8 cellular contexts compared by ENCODE assay signal in genomic region chr2:8543412-8544167, GRCh38.
DNase-seq lines count a peak whose midpoint lies in the region; ATAC-seq, FAIRE-seq and TF ChIP-seq lines count a peak whose summit lies in the region.

No MANE protein-coding gene starts in this region.

- TF ChIP-seq CTCF in foreskin keratinocyte (conservative IDR thresholded peaks at IDR 0.05) = no peak
- no peak for TF ChIP-seq CTCF in progenitor cell of endocrine pancreas (IDR thresholded peaks at IDR 0.05; ENCODE audit: unreplicated experiment)
- no peak for TF ChIP-seq CTCF in A673 (conservative IDR thresholded peaks at IDR 0.05; ENCODE audit: low read depth, low read length)

- H3K4me1 ChIP-seq in foreskin keratinocyte (no peaks in the 10 kb centered on the region), small intestine (ENCODE audit: control insufficient read depth in 2 of 2, insufficient read depth in 1 of 2, low read depth in 1 of 2, low read length in 1 of 2) (peaks cover 4 to 12% of the 10 kb centered on the region in 2 donors), A673 (ENCODE audit: insufficient read depth, low read length, poor library complexity, severe bottlenecking) (no peaks in the 10 kb centered on the region)

- H3K9me3 Mint-ChIP-seq in activated CD8-positive, alpha-beta memory T cell treated with anti-CD3 and anti-CD28 coated beads, Interleukin-2, amount 10 ng/mL, durations not matched to agents 7 days and 5 days (ENCODE audit: low read depth) = no peaks in the 10 kb centered on the region
- no peaks in the 10 kb centered on the region for H3K9me3 Mint-ChIP-seq in progenitor cell of endocrine pancreas (ENCODE audit: low read depth)

- peak overlapping the region; percentile 100 for H3K27ac Mint-ChIP-seq in activated CD8-positive, alpha-beta memory T cell treated with anti-CD3 and anti-CD28 coated beads, Interleukin-2, amount 10 ng/mL, durations not matched to agents 7 days and 5 days
- H3K27ac Mint-ChIP-seq in progenitor cell of endocrine pancreas = no peak overlapping the region

- CTCF ChIA-PET in activated CD8-positive, alpha-beta memory T cell treated with anti-CD3 and anti-CD28 coated beads, Interleukin-2, amount 10 ng/mL, durations not matched to agents 7 days and 5 days (lab: Charles Lee) = interaction anchor here (0.9 to 10.1 kb wide), 21 partner anchors 19 to 819 kb away, joined by 3 to 117 read pairs (median 6); partner anchors contain the start of gene ID2
- CTCF ChIA-PET in A673 (lab: Charles Lee) = no interaction called here

- FAIRE-seq in small intestine (lab: Jason Lieb, UNC) = no peak

- H3K4me3 ChIP-seq in small intestine (ENCODE audit: low read depth in 1 of 2, low read length in 2 of 2) (no peak overlapping the region), A673 (ENCODE audit: low read depth, low read length, poor library complexity, severe bottlenecking) (no peak overlapping the region)

- ATAC-seq in GM18519 (IDR thresholded peaks at IDR 0.05; ENCODE audit: low FRiP score, unreplicated experiment) (peak; percentile 55), HG02623 (IDR thresholded peaks at IDR 0.05; ENCODE audit: unreplicated experiment) (peak; percentile 72), foreskin keratinocyte (peak; percentile 23)
- ATAC-seq in activated CD8-positive, alpha-beta memory T cell treated with anti-CD3 and anti-CD28 coated beads, Interleukin-2, amount 10 ng/mL, durations not matched to agents 7 days and 5 days = peak; percentile 64

- no peaks in the 10 kb centered on the region for H3K9me3 ChIP-seq in small intestine (ENCODE audit: control insufficient read depth, low read depth)
- H3K9me3 ChIP-seq in A673 (ENCODE audit: low read depth, low read length, poor library complexity, severe bottlenecking) = no peaks in the 10 kb centered on the region

- no peaks in the 10 kb centered on the region for H3K36me3 ChIP-seq in small intestine (ENCODE audit: control insufficient read depth in 2 of 2, insufficient read depth in 2 of 2, low read length in 2 of 2)
- H3K36me3 ChIP-seq in A673 (ENCODE audit: insufficient read depth, low read length, poor library complexity, severe bottlenecking) = no peaks in the 10 kb centered on the region

- no peaks in the 10 kb centered on the region for H3K27me3 Mint-ChIP-seq in activated CD8-positive, alpha-beta memory T cell treated with anti-CD3 and anti-CD28 coated beads, Interleukin-2, amount 10 ng/mL, durations not matched to agents 7 days and 5 days
- H3K27me3 Mint-ChIP-seq in progenitor cell of endocrine pancreas = peaks cover 14% of the 10 kb centered on the region

- POLR2A ChIA-PET in A673 (lab: Charles Lee; ENCODE audit: low non-redundant PET) = no interaction called here

- intact Hi-C loops in A673 (cut with micrococcal nuclease; ENCODE audit: unreplicated experiment) = no loop called here

- DNase-seq in NCI-H2029 treated with DMSO at 0.1 percent for 48 hours (lab: John Stamatoyannopoulos, UW) = peak; percentile 40
- DNase-seq in activated CD8-positive, alpha-beta memory T cell treated with anti-CD3 and anti-CD28 coated beads, Interleukin-2, amount 10 ng/mL, durations not matched to agents 7 days and 5 days = peak; percentile 93
- DNase-seq in foreskin keratinocyte = no peak
- peak; percentile 40 for DNase-seq in small intestine
- DNase-seq in progenitor cell of endocrine pancreas (ENCODE audit: low spot score, unreplicated experiment) = no peak
- DNase-seq in A673 (ENCODE audit: low spot score) = no peak

- H3K27ac ChIP-seq in foreskin keratinocyte = no peak overlapping the region
- H3K27ac ChIP-seq in small intestine (ENCODE audit: low read depth in 1 of 2, low read length in 1 of 2) = peak overlapping the region; percentile 22 to 72
- H3K27ac ChIP-seq in A673 (ENCODE audit: low read depth, low read length, poor library complexity, severe bottlenecking) = no peak overlapping the region

- no peaks in the 10 kb centered on the region for H3K27me3 ChIP-seq in foreskin keratinocyte
- no peaks in the 10 kb centered on the region for H3K27me3 ChIP-seq in small intestine (ENCODE audit: control insufficient read depth in 2 of 2, insufficient read depth in 2 of 2, low read length in 2 of 2)
- no peaks in the 10 kb centered on the region for H3K27me3 ChIP-seq in A673 (replicated peaks; ENCODE audit: insufficient read depth, low read depth, low read length, poor library complexity)

- peaks cover 83% of the 10 kb centered on the region for H3K4me1 Mint-ChIP-seq in activated CD8-positive, alpha-beta memory T cell treated with anti-CD3 and anti-CD28 coated beads, Interleukin-2, amount 10 ng/mL, durations not matched to agents 7 days and 5 days
- peaks cover 17% of the 10 kb centered on the region for H3K4me1 Mint-ChIP-seq in progenitor cell of endocrine pancreas (ENCODE audit: low read depth)

- no TSS peak for BruUV-seq in A673 (replicated peaks; lab: Mats Ljungman, UMichigan)

- no peaks in the 10 kb centered on the region for H3K36me3 Mint-ChIP-seq in activated CD8-positive, alpha-beta memory T cell treated with anti-CD3 and anti-CD28 coated beads, Interleukin-2, amount 10 ng/mL, durations not matched to agents 7 days and 5 days
- no peaks in the 10 kb centered on the region for H3K36me3 Mint-ChIP-seq in progenitor cell of endocrine pancreas (ENCODE audit: insufficient read depth)

- H3K4me3 Mint-ChIP-seq in activated CD8-positive, alpha-beta memory T cell treated with anti-CD3 and anti-CD28 coated beads, Interleukin-2, amount 10 ng/mL, durations not matched to agents 7 days and 5 days = peak overlapping the region; percentile 61
- H3K4me3 Mint-ChIP-seq in progenitor cell of endocrine pancreas (ENCODE audit: low read depth) = no peak overlapping the region

- WGBS in small intestine, 3 donors = 54 to 77% (median 67%) methylated on average over 28 of the region's 28 CpGs

Comparison
In these comparisons a context has a peak if more than half of its experiments do, and no peak if none do; other contexts are left out.
1. DNase-seq: peak in NCI-H2029 treated with DMSO at 0.1 percent for 48 hours (single experiment), activated CD8-positive, alpha-beta memory T cell treated with anti-CD3 and anti-CD28 coated beads, Interleukin-2, amount 10 ng/mL, durations not matched to agents 7 days and 5 days (single experiment) and small intestine (single experiment); none in foreskin keratinocyte (0 of 2), progenitor cell of endocrine pancreas (single experiment) and A673 (single experiment).
2. H3K27ac ChIP-seq: peak in small intestine (2 of 2); none in foreskin keratinocyte (single experiment) and A673 (single experiment).
3. Peak in every context shown above with its lines, with median percentiles within 50 percentile points of each other: ATAC-seq.